9 cellular contexts compared by ENCODE assay signal in genomic region chr7:117212969-117213877, GRCh38.
DNase-seq lines count a peak whose midpoint lies in the region; ATAC-seq, FAIRE-seq and TF ChIP-seq lines count a peak whose summit lies in the region.
"Had no signal": no experiment of that assay in that cellular context is flagged by ENCODE, and none has a peak within 500 bp of the region (broad histone marks: within the 10 kb centered on the region; RNA-seq: fewer than 3 reads in every experiment).

No MANE protein-coding gene starts in this region.

- H3K9me3 Mint-ChIP-seq in activated naive CD8-positive, alpha-beta T cell treated with anti-CD3 and anti-CD28 coated beads for 36 hours: no peaks in the 10 kb centered on the region
- H3K9me3 Mint-ChIP-seq: activated naive CD4-positive, alpha-beta T cell treated with anti-CD3 and anti-CD28 coated beads, Interleukin-2, amount 50 U/mL, for 24 hours had no signal

- H3K27ac ChIP-seq in right atrium auricular region: no peak overlapping the region
- H3K27ac ChIP-seq in gastrocnemius medialis: no peak overlapping the region

- H3K36me3 ChIP-seq in right atrium auricular region (peaks cover 8% of the 10 kb centered on the region), gastrocnemius medialis (peaks cover 0 to 27% of the 10 kb centered on the region in 2 donors)

- H3K4me1 Mint-ChIP-seq in activated naive CD8-positive, alpha-beta T cell treated with anti-CD3 and anti-CD28 coated beads for 36 hours: no peaks in the 10 kb centered on the region
- H3K4me1 Mint-ChIP-seq: activated naive CD4-positive, alpha-beta T cell treated with anti-CD3 and anti-CD28 coated beads, Interleukin-2, amount 50 U/mL, for 24 hours had no signal

- ATAC-seq in GM21423 (IDR thresholded peaks at IDR 0.05; ENCODE audit: unreplicated experiment) (peak; percentile 84), gastrocnemius medialis (no peak)

- H3K4me1 ChIP-seq in right atrium auricular region (no peaks in the 10 kb centered on the region), gastrocnemius medialis (no peaks in the 10 kb centered on the region)

- no peak overlapping the region for H3K27ac Mint-ChIP-seq in activated naive CD8-positive, alpha-beta T cell treated with anti-CD3 and anti-CD28 coated beads for 36 hours
- H3K27ac Mint-ChIP-seq: activated naive CD4-positive, alpha-beta T cell treated with anti-CD3 and anti-CD28 coated beads, Interleukin-2, amount 50 U/mL, for 24 hours had no signal

- no peak overlapping the region for H3K4me3 ChIP-seq in right atrium auricular region
- H3K4me3 ChIP-seq in gastrocnemius medialis: no peak overlapping the region

- no peaks in the 10 kb centered on the region for H3K36me3 Mint-ChIP-seq in activated naive CD8-positive, alpha-beta T cell treated with anti-CD3 and anti-CD28 coated beads for 36 hours
- H3K36me3 Mint-ChIP-seq: activated naive CD4-positive, alpha-beta T cell treated with anti-CD3 and anti-CD28 coated beads, Interleukin-2, amount 50 U/mL, for 24 hours had no signal

- FAIRE-seq in HTR-8/SVneo (lab: Jason Lieb, UNC): no peak

- no peak for TF ChIP-seq POLR2A in gastrocnemius medialis (IDR thresholded peaks at IDR 0.05)

- no peak overlapping the region for H3K4me3 Mint-ChIP-seq in activated naive CD8-positive, alpha-beta T cell treated with anti-CD3 and anti-CD28 coated beads for 36 hours
- H3K4me3 Mint-ChIP-seq: activated naive CD4-positive, alpha-beta T cell treated with anti-CD3 and anti-CD28 coated beads, Interleukin-2, amount 50 U/mL, for 24 hours had no signal

- intact Hi-C loops in gastrocnemius medialis (cut with DNase I; ENCODE audit: low total_unique reads): no loop called here

- TF ChIP-seq CTCF in right atrium auricular region (IDR thresholded peaks at IDR 0.05): peak; percentile 75 to 85
- TF ChIP-seq CTCF in gastrocnemius medialis (IDR thresholded peaks at IDR 0.05 in 4 of 5, conservative IDR thresholded peaks at IDR 0.05 in 1 of 5): peak in 4 of 5 experiments; percentile 27 to 69 (median 46)

- no peaks in the 10 kb centered on the region for H3K27me3 Mint-ChIP-seq in activated naive CD8-positive, alpha-beta T cell treated with anti-CD3 and anti-CD28 coated beads for 36 hours
- H3K27me3 Mint-ChIP-seq: activated naive CD4-positive, alpha-beta T cell treated with anti-CD3 and anti-CD28 coated beads, Interleukin-2, amount 50 U/mL, for 24 hours had no signal

- in situ Hi-C loops in gastrocnemius medialis (cut with MboI; ENCODE audit: low sequenced_read_pairs in 4 of 4): no loop called here

- H3K27me3 ChIP-seq in right atrium auricular region: no peaks in the 10 kb centered on the region
- H3K27me3 ChIP-seq in gastrocnemius medialis: no peaks in the 10 kb centered on the region

- H3K9me3 ChIP-seq in right atrium auricular region (no peaks in the 10 kb centered on the region), gastrocnemius medialis (no peaks in the 10 kb centered on the region)

- DNase-seq in ELF-1 (ENCODE audit: low read depth, low spot score) (peak; percentile 77), HTR-8/SVneo (ENCODE audit: insufficient read length, low spot score) (peak; percentile 34), RPMI8226 (peak; percentile 69), right atrium auricular region (ENCODE audit: low spot score) (peak; percentile 66), gastrocnemius medialis (no peak), occipital lobe (lab: John Stamatoyannopoulos, UW) (no peak)
- peak; percentile 30 for DNase-seq in activated naive CD8-positive, alpha-beta T cell treated with anti-CD3 and anti-CD28 coated beads for 36 hours

Comparison
In these comparisons a context has a peak if more than half of its experiments do, and no peak if none do; other contexts are left out.
1. DNase-seq: peak in ELF-1 (single experiment), HTR-8/SVneo (single experiment), RPMI8226 (single experiment), activated naive CD8-positive, alpha-beta T cell treated with anti-CD3 and anti-CD28 coated beads for 36 hours (single experiment) and right atrium auricular region (single experiment); none in gastrocnemius medialis (0 of 2) and occipital lobe (single experiment).